In the genomic region with DNA sequence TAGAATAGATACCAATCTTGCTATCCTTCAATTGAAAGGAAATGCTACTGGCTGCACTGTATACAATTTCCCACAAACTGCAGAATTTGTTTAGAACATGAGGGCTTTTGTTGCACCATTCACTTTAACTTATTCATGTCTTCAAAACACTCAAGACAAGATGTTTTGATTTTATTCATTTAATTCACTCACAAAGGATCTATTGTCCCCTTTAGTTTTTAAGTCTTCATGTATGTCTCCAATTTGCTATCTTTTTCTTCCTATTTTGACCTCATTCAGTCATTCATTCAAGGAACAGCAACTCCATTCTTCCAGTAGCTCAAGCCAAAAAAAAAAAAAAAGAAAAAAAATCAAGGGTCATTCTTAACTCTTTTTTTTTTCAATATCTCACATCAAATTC, we compare ENCODE assay signal across 9 cellular contexts.
"Had no signal": no experiment of that assay in that cellular context is flagged by ENCODE, and none has a peak within 500 bp of the region (broad histone marks: within the 10 kb centered on the region; RNA-seq: fewer than 3 reads in every experiment).

No MANE protein-coding gene starts in this region.

- H3K36me3 ChIP-seq: HAP-1 had no signal

- ATAC-seq: GM23338, HCT116 had no signal

- H3K9ac ChIP-seq: GM23248 had no signal

- H3K27ac ChIP-seq: GM23248 had no signal

- H3K4me3 ChIP-seq: GM23248, GM23338, HAP-1 had no signal

- DNase-seq: GM23248, GOT3, H7, H9, HCEC 1CT, HFFc6 had no signal

- H2AFZ ChIP-seq: GM23248, GM23338 had no signal

- H3K4me1 ChIP-seq: HAP-1 had no signal

- H3K4me2 ChIP-seq: GM23338 had no signal

- H3K9me3 ChIP-seq: HAP-1 had no signal
